ENCODE assay signal across 9 cellular contexts in the genomic region with DNA sequence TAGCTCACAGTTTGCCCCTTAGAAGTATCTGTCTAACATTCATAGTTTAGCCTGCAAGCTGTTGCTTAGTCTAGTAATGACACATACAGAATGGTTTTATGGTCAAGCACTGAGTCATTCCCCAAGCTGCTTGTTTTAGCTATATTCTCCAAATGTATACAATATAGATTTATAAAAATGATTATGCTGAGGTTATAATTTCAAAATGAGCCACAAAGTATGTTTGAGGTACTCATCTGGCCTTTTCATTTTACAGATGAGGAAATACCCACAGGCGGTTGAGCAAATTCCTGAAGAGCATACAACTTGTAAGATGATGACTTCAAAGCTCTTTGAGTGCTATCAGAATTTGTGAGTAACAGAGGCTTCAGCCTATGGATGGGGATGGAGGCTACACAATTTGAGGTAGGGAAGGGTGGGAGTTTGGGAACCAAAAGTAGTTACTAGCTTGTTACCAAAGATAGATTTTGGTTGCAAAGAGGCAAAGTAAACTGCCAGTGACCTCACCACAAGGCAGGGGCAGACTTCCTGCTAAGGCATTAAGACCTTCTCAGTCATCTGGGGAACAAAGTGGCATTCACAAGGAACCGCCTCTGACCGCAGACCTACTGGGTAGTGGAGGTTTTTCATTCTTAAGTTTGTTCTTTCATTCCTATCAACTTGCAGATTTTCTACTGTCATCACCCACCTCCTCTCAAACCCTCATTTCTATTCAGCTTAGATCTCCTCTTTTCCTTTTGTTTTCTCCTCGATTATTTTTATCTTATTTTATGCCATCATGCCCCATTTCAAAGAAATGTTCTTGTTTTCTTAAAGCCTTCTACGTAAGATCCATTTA.
DNase-seq lines count a peak whose midpoint lies in the region; ATAC-seq, FAIRE-seq and TF ChIP-seq lines count a peak whose summit lies in the region.
"Had no signal": no experiment of that assay in that cellular context is flagged by ENCODE, and none has a peak within 500 bp of the region (broad histone marks: within the 10 kb centered on the region; RNA-seq: fewer than 3 reads in every experiment).

No MANE protein-coding gene starts in this region.

- ATAC-seq in GM19324 (IDR thresholded peaks at IDR 0.05; ENCODE audit: low FRiP score, unreplicated experiment), result peak; percentile 82
- ATAC-seq in HG03159 (IDR thresholded peaks at IDR 0.05; ENCODE audit: unreplicated experiment), result peak; percentile 81

- no peaks in the 10 kb centered on the region for H3K27me3 ChIP-seq in BE2C

- H3K36me3 ChIP-seq in kidney (ENCODE audit: control insufficient read depth in 1 of 2, insufficient read depth in 2 of 2, low read length in 2 of 2), result no peaks in the 10 kb centered on the region
- no peaks in the 10 kb centered on the region for H3K36me3 ChIP-seq in BE2C

- DNase-seq in ACHN, result peak; percentile 24
- peak; percentile 41 for DNase-seq in kidney
- DNase-seq in SIG-M5 treated with dmso at 0.1 percent for 504 hours (lab: John Stamatoyannopoulos, UW; ENCODE audit: unreplicated experiment), result no peak
- no peak for DNase-seq in BE2C
- DNase-seq in OCI-M1 (lab: John Stamatoyannopoulos, UW), result no peak

- no peak for FAIRE-seq in kidney (lab: Jason Lieb, UNC)
- FAIRE-seq: GM18507 had no signal

- H3K9me3 ChIP-seq in kidney (ENCODE audit: control insufficient read depth in 1 of 2, low read length in 2 of 2), result no peaks in the 10 kb centered on the region
- H3K9me3 ChIP-seq in BE2C, result no peaks in the 10 kb centered on the region

- H3K27ac ChIP-seq in kidney (ENCODE audit: low read depth in 2 of 2, low read length in 2 of 2), result no peak overlapping the region

- peaks cover 0 to 11% of the 10 kb centered on the region in 2 donors for H3K4me1 ChIP-seq in kidney (ENCODE audit: control insufficient read depth in 1 of 2, insufficient read depth in 1 of 2, low read depth in 1 of 2, low read length in 2 of 2)
- no peaks in the 10 kb centered on the region; the same call in none of the 2 replicates for H3K4me1 ChIP-seq in BE2C

- intact Hi-C loops in kidney (cut with DNase I), result no loop called here

- in situ Hi-C loops in ACHN (cut with HindIII; ENCODE audit: low pct_ligation_motif_present, low pct_unique_long_range_greater_than_20kb, low sequenced_read_pairs), result no loop called here

- TF ChIP-seq CTCF in WI38 (IDR thresholded peaks at IDR 0.05; ENCODE audit: low read depth, low read length) (no peak), kidney (IDR thresholded peaks at IDR 0.05; ENCODE audit: borderline replicate concordance, extremely low read depth, insufficient read depth) (no peak), BE2C (IDR thresholded peaks at IDR 0.05; ENCODE audit: low read depth, low read length) (no peak)

- H3K4me3 ChIP-seq in WI38 (ENCODE audit: low read depth, low read length) (peak overlapping the region; percentile 35), kidney (ENCODE audit: low read length in 2 of 2) (no peak overlapping the region), BE2C (ENCODE audit: low read depth, low read length) (no peak overlapping the region)

- no peak overlapping the region for H3K9ac ChIP-seq in kidney (ENCODE audit: low read length in 2 of 2)

Comparison
In these comparisons a context has a peak if more than half of its experiments do, and no peak if none do; other contexts are left out.
1. DNase-seq: peak in ACHN (single experiment) and kidney (single experiment); none in SIG-M5 treated with dmso at 0.1 percent for 504 hours (single experiment), BE2C (single experiment) and OCI-M1 (single experiment).